1 cellular context compared by ENCODE assay signal in genomic region chr3:57006949-57007419, GRCh38.
A peak's percentile ranks its signal among the peaks of the same experiment; 100 is the strongest.
TF ChIP-seq lines count a peak whose summit lies in the region.

No MANE protein-coding gene starts in this region.

TF ChIP-seq in HepG2, 621 proteins besides CTCF, POLR2A, EP300 and RAD21 (continued from another document):
- TF ChIP-seq, protein P1, sequence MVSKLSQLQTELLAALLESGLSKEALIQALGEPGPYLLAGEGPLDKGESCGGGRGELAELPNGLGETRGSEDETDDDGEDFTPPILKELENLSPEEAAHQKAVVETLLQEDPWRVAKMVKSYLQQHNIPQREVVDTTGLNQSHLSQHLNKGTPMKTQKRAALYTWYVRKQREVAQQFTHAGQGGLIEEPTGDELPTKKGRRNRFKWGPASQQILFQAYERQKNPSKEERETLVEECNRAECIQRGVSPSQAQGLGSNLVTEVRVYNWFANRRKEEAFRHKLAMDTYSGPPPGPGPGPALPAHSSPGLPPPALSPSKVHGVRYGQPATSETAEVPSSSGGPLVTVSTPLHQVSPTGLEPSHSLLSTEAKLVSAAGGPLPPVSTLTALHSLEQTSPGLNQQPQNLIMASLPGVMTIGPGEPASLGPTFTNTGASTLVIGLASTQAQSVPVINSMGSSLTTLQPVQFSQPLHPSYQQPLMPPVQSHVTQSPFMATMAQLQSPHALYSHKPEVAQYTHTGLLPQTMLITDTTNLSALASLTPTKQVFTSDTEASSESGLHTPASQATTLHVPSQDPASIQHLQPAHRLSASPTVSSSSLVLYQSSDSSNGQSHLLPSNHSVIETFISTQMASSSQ (IDR thresholded peaks at IDR 0.05; ENCODE audit: low read depth) = no peak
- TF ChIP-seq, protein P1 (CRISPR knock-in tag; IDR thresholded peaks at IDR 0.05; ENCODE audit: borderline replicate concordance) = no peak
- TF ChIP-seq ZNF12 (CRISPR knock-in tag; IDR thresholded peaks at IDR 0.05) (no peak), NKX3-1 (CRISPR knock-in tag; IDR thresholded peaks at IDR 0.05) (no peak), ZKSCAN1 (IDR thresholded peaks at IDR 0.05; ENCODE audit: low read length) (peak; percentile 41; the same call in 1 of the 2 replicates), HNF1B (CRISPR knock-in tag; IDR thresholded peaks at IDR 0.05) (no peak)
